In genomic region chr5:152397581-152397980, GRCh38 we compare ENCODE assay signal across 19 cellular contexts. TPM values are rescaled to one million over a fixed set of nuclear protein-coding genes. Genes with fewer than 3 reads are reported as not detected.
DNase-seq lines count a peak whose midpoint lies in the region; ATAC-seq, FAIRE-seq and TF ChIP-seq lines count a peak whose summit lies in the region.
"Had no signal": no experiment of that assay in that cellular context is flagged by ENCODE, and none has a peak within 500 bp of the region (broad histone marks: within the 10 kb centered on the region; RNA-seq: fewer than 3 reads in every experiment).

No MANE protein-coding gene starts in this region.

- DNase-seq in MM.1S (peak; percentile 76), NCI-H2107 treated with DMSO at 0.1 percent for 48 hours (lab: John Stamatoyannopoulos, UW; ENCODE audit: unreplicated experiment) (no peak), D721Med (ENCODE audit: insufficient read length, low spot score) (no peak), vagina (ENCODE audit: extremely low spot score in 2 of 2) (no peak)
- no peak for DNase-seq in activated naive CD4-positive, alpha-beta T cell treated with anti-CD3 and anti-CD28 coated beads for 36 hours
- DNase-seq: CD4-positive, alpha-beta memory T cell; hippocampal formation; NCI-H1417; thyroid gland; WERI-Rb-1 had no signal

- no peaks in the 10 kb centered on the region for H3K9me3 Mint-ChIP-seq in activated naive CD4-positive, alpha-beta T cell treated with anti-CD3 and anti-CD28 coated beads for 36 hours
- H3K9me3 Mint-ChIP-seq: CD4-positive, alpha-beta memory T cell had no signal

- H3K27me3 Mint-ChIP-seq in activated naive CD4-positive, alpha-beta T cell treated with anti-CD3 and anti-CD28 coated beads for 36 hours (ENCODE audit: low read depth) = no peaks in the 10 kb centered on the region

- no peak overlapping the region for H3K9ac ChIP-seq in MM.1S (ENCODE audit: low read length)

- H3K9me2 ChIP-seq in MM.1S (replicated peaks; ENCODE audit: insufficient read depth, low read length) = no peaks in the 10 kb centered on the region

- no peak for FAIRE-seq in D721Med (lab: Jason Lieb, UNC)
- FAIRE-seq: H54 had no signal

- H3K36me3 ChIP-seq in MM.1S (replicated peaks; ENCODE audit: insufficient read depth, low read length) (no peaks in the 10 kb centered on the region), vagina (no peaks in the 10 kb centered on the region)
- H3K36me3 ChIP-seq: esophagus muscularis mucosa, neutrophil, SJSA1, thyroid gland, WERI-Rb-1 had no signal

- peak overlapping the region; percentile 37; the same call in 1 of the 2 replicates for H3K4me2 ChIP-seq in MM.1S (ENCODE audit: low read depth, low read length)
- H3K4me2 ChIP-seq: smooth muscle cell had no signal

- no peaks in the 10 kb centered on the region for H3K79me2 ChIP-seq in MM.1S (ENCODE audit: low read length)

- H3K4me1 Mint-ChIP-seq in activated naive CD4-positive, alpha-beta T cell treated with anti-CD3 and anti-CD28 coated beads for 36 hours (ENCODE audit: low read depth) = no peaks in the 10 kb centered on the region
- H3K4me1 Mint-ChIP-seq: CD4-positive, alpha-beta memory T cell had no signal

- no peak overlapping the region for H2AFZ ChIP-seq in MM.1S (ENCODE audit: low read length)

- H3K27ac ChIP-seq in MM.1S (ENCODE audit: low read length) (no peak overlapping the region), vagina (no peak overlapping the region)
- H3K27ac ChIP-seq: esophagus muscularis mucosa, neutrophil, SJSA1, thyroid gland, WERI-Rb-1 had no signal

- no peak overlapping the region for H3K27ac Mint-ChIP-seq in activated naive CD4-positive, alpha-beta T cell treated with anti-CD3 and anti-CD28 coated beads for 36 hours
- H3K27ac Mint-ChIP-seq: CD4-positive, alpha-beta memory T cell had no signal

- H4K20me1 ChIP-seq in MM.1S (ENCODE audit: insufficient read depth, low read length) = no peaks in the 10 kb centered on the region

- H3K36me3 Mint-ChIP-seq in activated naive CD4-positive, alpha-beta T cell treated with anti-CD3 and anti-CD28 coated beads for 36 hours (ENCODE audit: low read depth) = no peaks in the 10 kb centered on the region
- H3K36me3 Mint-ChIP-seq: CD4-positive, alpha-beta memory T cell had no signal

- ATAC-seq in GM18909 (IDR thresholded peaks at IDR 0.05; ENCODE audit: poor library complexity, unreplicated experiment) (peak; percentile 84), GM21528 (IDR thresholded peaks at IDR 0.05; ENCODE audit: low FRiP score, unreplicated experiment) (peak; percentile 90), HG03039 (IDR thresholded peaks at IDR 0.05; ENCODE audit: unreplicated experiment) (peak; percentile 56)

- H3K4me3 ChIP-seq in MM.1S (ENCODE audit: low read length) = no peak overlapping the region
- no peak overlapping the region for H3K4me3 ChIP-seq in vagina
- H3K4me3 ChIP-seq: esophagus muscularis mucosa, SJSA1, smooth muscle cell, thyroid gland had no signal

- no peaks in the 10 kb centered on the region for H3K4me1 ChIP-seq in MM.1S (ENCODE audit: low read length)
- H3K4me1 ChIP-seq in vagina = no peaks in the 10 kb centered on the region
- H3K4me1 ChIP-seq: esophagus muscularis mucosa, SJSA1, thyroid gland had no signal

- TF ChIP-seq CTCF in MM.1S (IDR thresholded peaks at IDR 0.05; ENCODE audit: low read length) (no peak), D721Med (IDR thresholded peaks at IDR 0.05; ENCODE audit: insufficient read depth, missing control alignments) (no peak), vagina (IDR thresholded peaks at IDR 0.05) (no peak)

- no peak for TF ChIP-seq POLR2A in vagina (IDR thresholded peaks at IDR 0.05)

- H3K9me3 ChIP-seq in MM.1S (replicated peaks; ENCODE audit: insufficient read depth, low read length) = no peaks in the 10 kb centered on the region
- no peaks in the 10 kb centered on the region for H3K9me3 ChIP-seq in vagina
- H3K9me3 ChIP-seq: esophagus muscularis mucosa, neutrophil, SJSA1, thyroid gland had no signal

- no peak overlapping the region for H3K4me3 Mint-ChIP-seq in activated naive CD4-positive, alpha-beta T cell treated with anti-CD3 and anti-CD28 coated beads for 36 hours
- H3K4me3 Mint-ChIP-seq: CD4-positive, alpha-beta memory T cell had no signal

- CTCF ChIA-PET in activated naive CD4-positive, alpha-beta T cell treated with anti-CD3 and anti-CD28 coated beads for 36 hours (lab: Charles Lee) = interaction anchor here (0.7 kb wide), 1 partner anchor 497 kb away, joined by 3 read pairs; no protein-coding TSS in a partner anchor

- H3K27me3 ChIP-seq in MM.1S (replicated peaks; ENCODE audit: insufficient read depth, low read length) = peaks cover 69% of the 10 kb centered on the region
- H3K27me3 ChIP-seq in vagina = no peaks in the 10 kb centered on the region
- H3K27me3 ChIP-seq: esophagus muscularis mucosa, neutrophil, SJSA1, thyroid gland had no signal

- H3F3A ChIP-seq in MM.1S (ENCODE audit: insufficient read depth, low read length) = no peaks in the 10 kb centered on the region

- intact Hi-C loops in activated naive CD4-positive, alpha-beta T cell treated with anti-CD3 and anti-CD28 coated beads for 36 hours (cut with micrococcal nuclease) = no loop called here
- intact Hi-C loops in vagina (cut with DNase I) = no loop called here

RNA-seq across cellular contexts. Expression of gene NMUR2, which starts 7.5 kb away (rescaled TPM):
- not detected for total RNA-seq in activated naive CD4-positive, alpha-beta T cell treated with anti-CD3 and anti-CD28 coated beads for 36 hours
- not detected for total RNA-seq in vagina
- total RNA-seq: CD4-positive, alpha-beta memory T cell; cerebellum; esophagus muscularis mucosa; SJSA1; smooth muscle cell had no signal
